In genomic region chr9:37452611-37453010, GRCh38 we compare ENCODE assay signal across 16 cellular contexts. TPM values are rescaled to one million over a fixed set of nuclear protein-coding genes. Genes with fewer than 3 reads are reported as not detected.
DNase-seq lines count a peak whose midpoint lies in the region; ATAC-seq and TF ChIP-seq lines count a peak whose summit lies in the region.
"Had no signal": no experiment of that assay in that cellular context is flagged by ENCODE, and none has a peak within 500 bp of the region (broad histone marks: within the 10 kb centered on the region; RNA-seq: fewer than 3 reads in every experiment).

No MANE protein-coding gene starts in this region.

- no peak overlapping the region for H3K27ac ChIP-seq in CD4-positive, alpha-beta memory T cell (ENCODE audit: low read depth, low read length)
- peak overlapping the region in 25 of 59 donors; percentile 3 to 64 (median 32) for H3K27ac ChIP-seq in dorsolateral prefrontal cortex

- no peaks in the 10 kb centered on the region for H3K27me3 ChIP-seq in CD4-positive, alpha-beta memory T cell (ENCODE audit: insufficient read depth, low read length)
- H3K27me3 ChIP-seq in dorsolateral prefrontal cortex: no peaks in the 10 kb centered on the region

- H3K27me3 Mint-ChIP-seq in CD4-positive, alpha-beta memory T cell: no peaks in the 10 kb centered on the region
- H3K27me3 Mint-ChIP-seq in effector memory CD8-positive, alpha-beta T cell: no peaks in the 10 kb centered on the region

- no peak overlapping the region for H3K4me3 Mint-ChIP-seq in CD4-positive, alpha-beta memory T cell
- H3K4me3 Mint-ChIP-seq in effector memory CD8-positive, alpha-beta T cell: no peak overlapping the region

- H3K36me3 ChIP-seq in CD4-positive, alpha-beta memory T cell (ENCODE audit: insufficient read depth, low read length): no peaks in the 10 kb centered on the region

- peak overlapping the region in 4 of 7 donors; percentile 10 to 66 (median 14) for H3K27ac Mint-ChIP-seq in CD4-positive, alpha-beta memory T cell
- H3K27ac Mint-ChIP-seq in effector memory CD8-positive, alpha-beta T cell: peak overlapping the region; percentile 3 to 44

- H3K9me3 ChIP-seq in CD4-positive, alpha-beta memory T cell (ENCODE audit: control insufficient read depth in 1 of 2, low read length in 2 of 2): no peaks in the 10 kb centered on the region

- H3K36me3 Mint-ChIP-seq in CD4-positive, alpha-beta memory T cell: peaks cover 14 to 18% of the 10 kb centered on the region in 2 donors
- H3K36me3 Mint-ChIP-seq in effector memory CD8-positive, alpha-beta T cell (ENCODE audit: insufficient read depth): peaks cover 10% of the 10 kb centered on the region

- peaks cover 24% of the 10 kb centered on the region for H3K4me1 ChIP-seq in CD4-positive, alpha-beta memory T cell (ENCODE audit: insufficient read depth, low read length)

- CTCF ChIA-PET in CD4-positive, alpha-beta memory T cell (lab: Charles Lee; ENCODE audit: partially characterized antibody): interaction anchor here (1.1 kb wide), 1 partner anchor 37 kb away, joined by 3 read pairs; no protein-coding TSS in a partner anchor

- POLR2A ChIA-PET in CD4-positive, alpha-beta memory T cell (lab: Charles Lee; ENCODE audit: partially characterized antibody): no interaction called here

- no peak for ATAC-seq in effector memory CD8-positive, alpha-beta T cell (replicated peaks)
- no peak for ATAC-seq in GM21737 (IDR thresholded peaks at IDR 0.05; ENCODE audit: unreplicated experiment)

- peaks cover 23 to 51% (median 41%) of the 10 kb centered on the region in 4 donors for H3K4me1 Mint-ChIP-seq in CD4-positive, alpha-beta memory T cell
- H3K4me1 Mint-ChIP-seq in effector memory CD8-positive, alpha-beta T cell (ENCODE audit: low read depth in 2 of 2): peaks cover 27 to 30% of the 10 kb centered on the region in 2 donors

- no peak for TF ChIP-seq CTCF in dorsolateral prefrontal cortex (IDR thresholded peaks at IDR 0.05 in 54 of 56, conservative IDR thresholded peaks at IDR 0.05 in 2 of 56; ENCODE audit: low read depth in 1 of 56, partially characterized antibody in 56 of 56)

- intact Hi-C loops in CD4-positive, alpha-beta memory T cell (cut with micrococcal nuclease): no loop called here
- intact Hi-C loops in dorsolateral prefrontal cortex (cut with DNase I): no loop called here

- H3K4me3 ChIP-seq in CD4-positive, alpha-beta memory T cell (ENCODE audit: low read length in 2 of 2): no peak overlapping the region
- no peak overlapping the region for H3K4me3 ChIP-seq in dorsolateral prefrontal cortex

- H3K9me3 Mint-ChIP-seq in CD4-positive, alpha-beta memory T cell: no peaks in the 10 kb centered on the region
- no peaks in the 10 kb centered on the region for H3K9me3 Mint-ChIP-seq in effector memory CD8-positive, alpha-beta T cell

- peak; percentile 34 for DNase-seq in NCI-H1436 (lab: John Stamatoyannopoulos, UW)
- no peak for DNase-seq in NCI-H1436 treated with DMSO at 0.1 percent for 48 hours (lab: John Stamatoyannopoulos, UW)
- no peak for DNase-seq in CD4-positive, alpha-beta memory T cell
- DNase-seq in NCI-H69 (lab: John Stamatoyannopoulos, UW): peak; percentile 85
- no peak for DNase-seq in effector memory CD8-positive, alpha-beta T cell
- no peak for DNase-seq in middle frontal gyrus (ENCODE audit: extremely low spot score, low spot score)
- no peak for DNase-seq in dorsolateral prefrontal cortex
- DNase-seq: 8988T, C1 segment of cervical spinal cord, COR-L47, GF-D8, NCI-H146, NCI-H2081, NCI-H446, NCI-H82 had no signal

RNA-seq across cellular contexts. Expression of gene ZBTB5, which starts 12.6 kb away (rescaled TPM):
- 10 to 100 TPM; 16.2 to 16.4 TPM for total RNA-seq in CD4-positive, alpha-beta memory T cell
- polyA plus RNA-seq in CD4-positive, alpha-beta memory T cell: 1 to 10 TPM in 1 of 2 donors, under 1 TPM in 1; 0.29 to 1.5 TPM
- total RNA-seq in dorsolateral prefrontal cortex: 10 to 100 TPM in 57 of 120 experiments, 1 to 10 TPM in 63; 6.8 to 16.0 (median 10.0) TPM

RNA-seq across cellular contexts. Expression of gene GRHPR, which starts 30.1 kb away (rescaled TPM):
- total RNA-seq in CD4-positive, alpha-beta memory T cell: 10 to 100 TPM; 57.2 TPM
- polyA plus RNA-seq in CD4-positive, alpha-beta memory T cell: 100 to 1,000 TPM in 1 of 2 donors, 10 to 100 TPM in 1; 69.2 to 106 TPM
- 100 to 1,000 TPM in 67 of 120 experiments, 10 to 100 TPM in 53; 73.4 to 172 (median 102) TPM for total RNA-seq in dorsolateral prefrontal cortex

RNA-seq across cellular contexts. Expression of gene POLR1E, which starts 33.1 kb away (rescaled TPM):
- 10 to 100 TPM; 36.2 to 38.2 TPM for total RNA-seq in CD4-positive, alpha-beta memory T cell
- 10 to 100 TPM; 12.2 to 22.8 TPM for polyA plus RNA-seq in CD4-positive, alpha-beta memory T cell
- total RNA-seq in dorsolateral prefrontal cortex: 10 to 100 TPM; 10.9 to 24.1 (median 16.7) TPM

Comparison
In these comparisons a context has a peak if more than half of its experiments do, and no peak if none do; other contexts are left out.
1. DNase-seq: peak in NCI-H1436 (single experiment) and NCI-H69 (single experiment); none in NCI-H1436 treated with DMSO at 0.1 percent for 48 hours (single experiment), CD4-positive, alpha-beta memory T cell (0 of 5), effector memory CD8-positive, alpha-beta T cell (0 of 3), middle frontal gyrus (single experiment) and dorsolateral prefrontal cortex (0 of 10).